ENCODE assay signal across 1 cellular context in genomic region chr1:151056574-151056973, GRCh38.
TF ChIP-seq lines count a peak whose summit lies in the region.

No MANE protein-coding gene starts in this region.

TF ChIP-seq in SK-N-SH, 30 proteins besides CTCF, POLR2A, EP300 and RAD21 (continued from another document):
- no peak for TF ChIP-seq TAF1 (IDR thresholded peaks at IDR 0.05; ENCODE audit: borderline replicate concordance, low read depth, low read length)
- TF ChIP-seq ELF1 (IDR thresholded peaks at IDR 0.05), result no peak
- TF ChIP-seq RCOR1 (IDR thresholded peaks at IDR 0.05; ENCODE audit: low read length), result no peak
- TF ChIP-seq GABPA (IDR thresholded peaks at IDR 0.05; ENCODE audit: low read depth), result no peak
- TF ChIP-seq GATA2 (CRISPR knock-in tag; IDR thresholded peaks at IDR 0.05), result no peak
- no peak for TF ChIP-seq CHD2 (IDR thresholded peaks at IDR 0.05; ENCODE audit: low read length, partially characterized antibody)
- no peak for TF ChIP-seq SIN3A (IDR thresholded peaks at IDR 0.05; ENCODE audit: borderline replicate concordance, low read depth, low read length)
- TF ChIP-seq NRF1 (IDR thresholded peaks at IDR 0.05; ENCODE audit: low read depth, low read length), result no peak
